In the genomic region with DNA sequence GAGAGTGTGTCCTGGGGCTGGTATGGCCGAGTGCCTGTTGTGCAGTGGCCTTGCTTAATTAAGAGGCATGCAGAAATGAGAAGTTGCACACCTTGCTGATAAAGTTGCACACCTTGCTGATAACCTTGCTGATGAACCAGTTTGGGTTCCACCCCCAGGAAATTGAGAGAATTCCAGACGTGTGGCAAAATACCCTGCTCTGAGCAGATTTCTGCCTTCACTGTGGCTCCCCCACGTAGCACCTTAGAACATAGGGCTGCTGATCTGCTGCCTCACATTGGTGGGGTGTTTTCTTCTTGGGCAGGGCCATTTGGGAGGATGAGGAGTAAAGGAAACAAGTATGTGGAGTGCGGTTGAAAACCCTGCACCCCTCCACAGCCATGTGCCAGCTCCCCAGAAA, we compare ENCODE assay signal across 4 cellular contexts.
"Had no signal": no experiment of that assay in that cellular context is flagged by ENCODE, and none has a peak within 500 bp of the region (broad histone marks: within the 10 kb centered on the region; RNA-seq: fewer than 3 reads in every experiment).

No MANE protein-coding gene starts in this region.

- FAIRE-seq: K562 had no signal

- H3K27ac ChIP-seq: HL-60 had no signal

- ATAC-seq: K562 had no signal

- H3K4me3 ChIP-seq: K562 had no signal

- DNase-seq: IMR-90, KBM-7 had no signal
